Comparison of ENCODE assay signal across 24 cellular contexts in genomic region chr1:24933468-24933867, GRCh38. TPM values are rescaled to one million over a fixed set of nuclear protein-coding genes. Genes with fewer than 3 reads are reported as not detected.
DNase-seq lines count a peak whose midpoint lies in the region; ATAC-seq, FAIRE-seq and TF ChIP-seq lines count a peak whose summit lies in the region.
"Had no signal": no experiment of that assay in that cellular context is flagged by ENCODE, and none has a peak within 500 bp of the region (broad histone marks: within the 10 kb centered on the region; RNA-seq: fewer than 3 reads in every experiment).

No MANE protein-coding gene starts in this region.

- H3K4me1 ChIP-seq in IMR-90 (ENCODE audit: control insufficient read depth, insufficient read depth, low read length) (peaks cover 2% of the 10 kb centered on the region; the same call in 1 of the 2 replicates), GM12878 (ENCODE audit: control insufficient read depth, insufficient read depth, low read length) (peaks cover 52% of the 10 kb centered on the region), gastroesophageal sphincter (peaks cover 0 to 42% (median 23%) of the 10 kb centered on the region in 3 donors)

- H3K27ac Mint-ChIP-seq in activated T-cell treated with anti-CD3 and anti-CD28 coated beads, Interleukin-2, amount 50 U/mL, for 72 hours: no peak overlapping the region
- H3K27ac Mint-ChIP-seq in stimulated activated effector memory CD8-positive, alpha-beta T cell treated with anti-CD3 and anti-CD28 coated beads, Interleukin-12 subunit alpha, Interleukin-12 subunit beta, amount 100 ng/mL, for 72 hours: peak overlapping the region; percentile 86

- H4K5ac ChIP-seq in IMR-90 (ENCODE audit: low read depth, low read length): no peak overlapping the region

- H3K4me2 ChIP-seq in IMR-90 (ENCODE audit: low read depth, low read length): no peak overlapping the region
- peak overlapping the region; percentile 21 for H3K4me2 ChIP-seq in GM12878 (ENCODE audit: control insufficient read depth, insufficient read depth)

- TF ChIP-seq RAD21 in IMR-90 (IDR thresholded peaks at IDR 0.05; ENCODE audit: low read length) (no peak), GM12878 (IDR thresholded peaks at IDR 0.05; ENCODE audit: insufficient read depth, low read depth, low read length) (no peak)

- H2AK9ac ChIP-seq in IMR-90 (replicated peaks; ENCODE audit: low read depth, low read length, poor library complexity): no peak overlapping the region

- BruUV-seq in IMR-90 (replicated peaks; lab: Mats Ljungman, UMichigan) (no TSS peak), GM12878 (replicated peaks; lab: Mats Ljungman, UMichigan) (no TSS peak)

- no peak for TF ChIP-seq CTCF in IMR-90 (conservative IDR thresholded peaks at IDR 0.05; ENCODE audit: low read depth, low read length)
- TF ChIP-seq CTCF in GM12878 (IDR thresholded peaks at IDR 0.05 in 2 of 3, conservative IDR thresholded peaks at IDR 0.05 in 1 of 3; ENCODE audit: control insufficient read depth in 2 of 3, extremely low read depth in 1 of 3, insufficient read depth in 1 of 3, low read depth in 3 of 3, low read length in 3 of 3): no peak
- no peak for TF ChIP-seq CTCF in gastroesophageal sphincter (IDR thresholded peaks at IDR 0.05)

- no peaks in the 10 kb centered on the region for H3K27me3 Mint-ChIP-seq in activated T-cell treated with anti-CD3 and anti-CD28 coated beads, Interleukin-2, amount 50 U/mL, for 72 hours (ENCODE audit: low read depth)

- H3K56ac ChIP-seq in IMR-90 (ENCODE audit: extremely low read depth, insufficient read depth, low read length): no peak overlapping the region

- H2BK5ac ChIP-seq in IMR-90 (ENCODE audit: low read depth, low read length, poor library complexity, severe bottlenecking): no peak overlapping the region

- no peak for FAIRE-seq in GM12878 (lab: Jason Lieb, UNC)
- FAIRE-seq in urothelium cell line (lab: Jason Lieb, UNC): no peak
- FAIRE-seq: TTC549 had no signal

- 0 out of 2 replicates have a peak overlapping the region, but pooled peaks have one; percentile 49 for H2BK20ac ChIP-seq in IMR-90 (ENCODE audit: low read depth, low read length)

- H3K36me3 ChIP-seq in IMR-90 (ENCODE audit: control insufficient read depth, insufficient read depth, low read length): no peaks in the 10 kb centered on the region
- H3K36me3 ChIP-seq in GM12878 (ENCODE audit: control insufficient read depth in 2 of 2, insufficient read depth in 2 of 2, low read length in 1 of 2): peaks cover 9 to 20% of the 10 kb centered on the region in 2 experiments; a peak in 3 of 4 replicates
- H3K36me3 ChIP-seq in gastroesophageal sphincter: no peaks in the 10 kb centered on the region
- H3K36me3 ChIP-seq: cardiac muscle cell had no signal

- in situ Hi-C loops in IMR-90 (cut with MboI; ENCODE audit: low sequenced_read_pairs) (loop anchor here (5.0 to 10.0 kb wide), 2 partner anchors 169 to 271 kb away; no protein-coding TSS in a partner anchor), GM12878 (cut with MboI) (no loop called here)

- dilution Hi-C loops in IMR-90 (cut with HindIII; ENCODE audit: low sequenced_read_pairs, unreplicated experiment): no loop called here

- ATAC-seq in activated T-cell treated with anti-CD3 and anti-CD28 coated beads, Interleukin-2, amount 50 U/mL, for 72 hours (replicated peaks in 1 of 2): no peak
- ATAC-seq in IMR-90 (ENCODE audit: low read depth): no peak
- no peak for ATAC-seq in GM12878
- no peak for ATAC-seq in stimulated activated effector memory CD8-positive, alpha-beta T cell treated with anti-CD3 and anti-CD28 coated beads, Interleukin-12 subunit alpha, Interleukin-12 subunit beta, amount 100 ng/mL, for 72 hours
- no peak for ATAC-seq in gastroesophageal sphincter
- ATAC-seq: CD8-positive, alpha-beta T cell; mucosa of descending colon had no signal

- H3K27ac ChIP-seq in IMR-90 (ENCODE audit: insufficient read depth, low read length) (no peak overlapping the region), GM12878 (ENCODE audit: control insufficient read depth, insufficient read depth) (0 out of 2 replicates have a peak overlapping the region, but pooled peaks have one; percentile 6), gastroesophageal sphincter (no peak overlapping the region)
- H3K27ac ChIP-seq: cardiac muscle cell, dorsolateral prefrontal cortex, HL-60 had no signal

- H3K9me1 ChIP-seq in IMR-90 (ENCODE audit: insufficient read depth, low read length): no peaks in the 10 kb centered on the region

- H2BK15ac ChIP-seq in IMR-90 (ENCODE audit: low read depth, low read length): no peak overlapping the region

- H3K4me3 Mint-ChIP-seq in activated T-cell treated with anti-CD3 and anti-CD28 coated beads, Interleukin-2, amount 50 U/mL, for 72 hours: peak overlapping the region; percentile 80 to 85
- H3K4me3 Mint-ChIP-seq in stimulated activated effector memory CD8-positive, alpha-beta T cell treated with anti-CD3 and anti-CD28 coated beads, Interleukin-12 subunit alpha, Interleukin-12 subunit beta, amount 100 ng/mL, for 72 hours: peak overlapping the region; percentile 67

- DNase-seq in activated T-cell treated with anti-CD3 and anti-CD28 coated beads, Interleukin-2, amount 50 U/mL, for 72 hours: no peak
- DNase-seq in activated T-cell treated with anti-CD3 and anti-CD28 coated beads, Interleukin-2, amount 50 U/mL, for 48 hours: no peak
- no peak for DNase-seq in IMR-90
- no peak for DNase-seq in GM12878 (ENCODE audit: low read depth, low spot score)
- no peak for DNase-seq in stimulated activated effector memory CD8-positive, alpha-beta T cell treated with anti-CD3 and anti-CD28 coated beads, Interleukin-12 subunit alpha, Interleukin-12 subunit beta, amount 100 ng/mL, for 72 hours (ENCODE audit: low spot score in 2 of 2)
- DNase-seq in iPS-NIHi11 (ENCODE audit: low spot score): no peak
- DNase-seq in urothelium cell line (ENCODE audit: low spot score): no peak
- DNase-seq: ACHN; activated T-cell treated with anti-CD3 and anti-CD28 coated beads, Interleukin-2, amount 50 U/mL, for 1 hour; amygdala; CD8-positive, alpha-beta T cell; dorsolateral prefrontal cortex; GF-D8; MM.1S; NCI-H146; NCI-H2171; NCI-H526 treated with DMSO at 0.1 percent for 48 hours; occipital lobe; retina had no signal

- no peak overlapping the region; the same call in 1 of the 2 replicates for H2AK5ac ChIP-seq in IMR-90 (ENCODE audit: low read depth, low read length)

- no peak overlapping the region for H3K18ac ChIP-seq in IMR-90 (ENCODE audit: low read depth, low read length)

- CTCF ChIA-PET in IMR-90 (lab: Yijun Ruan, JAX) (interaction anchor here (1.1 to 1.2 kb wide), 2 partner anchors 11 to 167 kb away, joined by 3 read pairs; no protein-coding TSS in a partner anchor), GM12878 (lab: Yijun Ruan, JAX) (interaction anchor here (0.9 to 20.9 kb wide), 14 partner anchors 7 to 169 kb away, joined by 3 to 314 read pairs (median 8); no protein-coding TSS in a partner anchor)

- H2BK120ac ChIP-seq in IMR-90 (ENCODE audit: low read depth, low read length): no peak overlapping the region

- no peak overlapping the region; the same call in 1 of the 2 replicates for H3K4ac ChIP-seq in IMR-90 (ENCODE audit: low read depth, low read length)

- no peak overlapping the region for H3K14ac ChIP-seq in IMR-90 (replicated peaks; ENCODE audit: low read depth, low read length)

- peaks cover under 1% of the 10 kb centered on the region; the same call in 1 of the 2 replicates for H3K9me3 ChIP-seq in IMR-90 (ENCODE audit: control insufficient read depth, insufficient read depth, low read length)
- no peaks in the 10 kb centered on the region for H3K9me3 ChIP-seq in GM12878 (replicated peaks; ENCODE audit: control insufficient read depth, insufficient read depth, low read length)
- peaks cover 0 to 3% (median 0%) of the 10 kb centered on the region in 3 donors for H3K9me3 ChIP-seq in gastroesophageal sphincter
- H3K9me3 ChIP-seq: mucosa of descending colon had no signal

- H3K36me3 Mint-ChIP-seq in activated T-cell treated with anti-CD3 and anti-CD28 coated beads, Interleukin-2, amount 50 U/mL, for 72 hours (ENCODE audit: insufficient read depth in 2 of 2): peaks cover 5 to 23% of the 10 kb centered on the region in 2 donors
- peaks cover 95% of the 10 kb centered on the region for H3K36me3 Mint-ChIP-seq in stimulated activated effector memory CD8-positive, alpha-beta T cell treated with anti-CD3 and anti-CD28 coated beads, Interleukin-12 subunit alpha, Interleukin-12 subunit beta, amount 100 ng/mL, for 72 hours

- intact Hi-C loops in IMR-90 (cut with micrococcal nuclease): loop anchor here (2.0 kb wide), 1 partner anchor 271 kb away; no protein-coding TSS in a partner anchor
- intact Hi-C loops in GM12878 (cut with micrococcal nuclease; ENCODE audit: unreplicated experiment): loop anchor here (5.0 kb wide), 1 partner anchor 86 kb away; no protein-coding TSS in a partner anchor

- H3K23ac ChIP-seq in IMR-90 (ENCODE audit: low read depth, low read length): no peak overlapping the region

- TF ChIP-seq EP300 in GM12878 (IDR thresholded peaks at IDR 0.05; ENCODE audit: borderline replicate concordance in 1 of 2, control insufficient read depth in 1 of 2, low read depth in 2 of 2, low read length in 2 of 2): no peak
- TF ChIP-seq EP300 in gastroesophageal sphincter (IDR thresholded peaks at IDR 0.05): no peak

- no peak overlapping the region for H2AFZ ChIP-seq in IMR-90 (replicated peaks; ENCODE audit: low read length, poor library complexity)
- H2AFZ ChIP-seq in GM12878 (ENCODE audit: control insufficient read depth, low read depth, low read length): no peak overlapping the region

- H4K8ac ChIP-seq in IMR-90 (ENCODE audit: low read depth in 2 of 2, low read length in 2 of 2): no peak overlapping the region

- H3K27me3 ChIP-seq in IMR-90 (ENCODE audit: control insufficient read depth, insufficient read depth, low read length) (peaks cover 68% of the 10 kb centered on the region), GM12878 (replicated peaks in 1 of 2; ENCODE audit: control insufficient read depth in 2 of 2, insufficient read depth in 2 of 2, low read length in 1 of 2) (no peaks in the 10 kb centered on the region), gastroesophageal sphincter (peaks cover 77% of the 10 kb centered on the region)

- SMC1A ChIA-PET in GM12878 (lab: Charles Lee; ENCODE audit: uncharacterized antibody, unreplicated experiment): interaction anchor here (0.6 to 23.9 kb wide), 11 partner anchors 8 to 273 kb away, joined by 3 to 391 read pairs (median 7); no protein-coding TSS in a partner anchor

- no peaks in the 10 kb centered on the region for H3K9me3 Mint-ChIP-seq in activated T-cell treated with anti-CD3 and anti-CD28 coated beads, Interleukin-2, amount 50 U/mL, for 72 hours
- no peaks in the 10 kb centered on the region for H3K9me3 Mint-ChIP-seq in stimulated activated effector memory CD8-positive, alpha-beta T cell treated with anti-CD3 and anti-CD28 coated beads, Interleukin-12 subunit alpha, Interleukin-12 subunit beta, amount 100 ng/mL, for 72 hours
- H3K9me3 Mint-ChIP-seq: CD8-positive, alpha-beta T cell had no signal

- WGBS in IMR-90 (ENCODE audit: extremely low coverage in 2 of 2, insufficient read length in 1 of 2), 2 experiments: 100% methylated on average over 1 of the region's 12 CpGs; no CpG with 5 or more reads in 1 of the 2 experiments
- WGBS in GM12878 (ENCODE audit: insufficient coverage, insufficient replicate concordance, low lambda C conversion rate, missing lambda C conversion rate): 85% methylated on average over 12 of the region's 12 CpGs
- 20 to 60% methylated on average over 1 to 2 of the region's 12 CpGs for WGBS in gastroesophageal sphincter (ENCODE audit: low coverage in 1 of 2), 2 donors

- POLR2A ChIA-PET in IMR-90 (lab: Charles Lee; ENCODE audit: unreplicated experiment) (interaction anchor here (0.6 kb wide), 1 partner anchor 170 kb away, joined by 5 read pairs; no protein-coding TSS in a partner anchor), GM12878 (lab: Charles Lee) (interaction anchor here (0.6 to 3.0 kb wide), 12 partner anchors 10 to 299 kb away, joined by 3 to 15 read pairs (median 6); partner anchors contain the start of gene SYF2)

- RAD21 ChIA-PET in GM12878 (lab: Charles Lee; ENCODE audit: unreplicated experiment): interaction anchor here (0.6 to 7.3 kb wide), 11 partner anchors 14 to 272 kb away, joined by 3 to 99 read pairs (median 14); no protein-coding TSS in a partner anchor

- H4K91ac ChIP-seq in IMR-90 (ENCODE audit: insufficient read depth, low read depth, low read length): peak overlapping the region; percentile 54

- H4K20me1 ChIP-seq in IMR-90 (ENCODE audit: insufficient read depth, low read length) (peaks cover 11% of the 10 kb centered on the region), GM12878 (ENCODE audit: control insufficient read depth, insufficient read depth) (peaks cover 3% of the 10 kb centered on the region; the same call in 1 of the 2 replicates)

- H3K79me1 ChIP-seq in IMR-90 (ENCODE audit: low read depth in 1 of 2, low read length in 2 of 2): no peaks in the 10 kb centered on the region

- TF ChIP-seq POLR2A in IMR-90 (IDR thresholded peaks at IDR 0.05; ENCODE audit: low read depth, low read length): no peak
- TF ChIP-seq POLR2A in GM12878 (IDR thresholded peaks at IDR 0.05; ENCODE audit: low read depth, low read length): no peak
- TF ChIP-seq POLR2A in gastroesophageal sphincter (IDR thresholded peaks at IDR 0.05): no peak

- H3K4me3 ChIP-seq in IMR-90 (ENCODE audit: insufficient read depth, low read depth, low read length) (no peak overlapping the region), GM12878 (0 out of 2 replicates have a peak overlapping the region, but pooled peaks have one; percentile 14), gastroesophageal sphincter (no peak overlapping the region)
- H3K4me3 ChIP-seq: cardiac muscle cell, dorsolateral prefrontal cortex, mucosa of descending colon had no signal

- H3K9ac ChIP-seq in IMR-90 (ENCODE audit: low read depth, low read length) (no peak overlapping the region), GM12878 (ENCODE audit: control insufficient read depth, insufficient read depth, low read length) (no peak overlapping the region)

- H3K4me1 Mint-ChIP-seq in activated T-cell treated with anti-CD3 and anti-CD28 coated beads, Interleukin-2, amount 50 U/mL, for 72 hours (ENCODE audit: low read depth): peaks cover 76% of the 10 kb centered on the region
- H3K4me1 Mint-ChIP-seq in stimulated activated effector memory CD8-positive, alpha-beta T cell treated with anti-CD3 and anti-CD28 coated beads, Interleukin-12 subunit alpha, Interleukin-12 subunit beta, amount 100 ng/mL, for 72 hours: peaks cover 54% of the 10 kb centered on the region

- H3K79me2 ChIP-seq in GM12878 (ENCODE audit: control insufficient read depth, insufficient read depth, low read length): peaks cover 98% of the 10 kb centered on the region

RNA-seq across cellular contexts. Expression of gene RUNX3, which starts 3.4 kb away (rescaled TPM):
- 100 to 1,000 TPM; 254 to 298 TPM for total RNA-seq in activated T-cell treated with anti-CD3 and anti-CD28 coated beads, Interleukin-2, amount 50 U/mL, for 72 hours
- total RNA-seq in IMR-90 (2012; rRNA removed) (not detected in 2 replicates), GM12878 (2014; rRNA removed) (25.8 and 33.5 TPM in 2 replicates), GM12878 (2014; rRNA removed; fragmentation: Illumina TruSeq; extraction: Trizol) (18.4 and 19.0 TPM in 2 replicates), GM12878 (2021) (148 and 151 TPM in 2 replicates), gastroesophageal sphincter (1 to 10 TPM in 2 of 4 donors, under 1 TPM in 2; 0.62 to 2.0 (median 1.3) TPM)
- polyA plus RNA-seq in IMR-90 (2012; rRNA removed) (0.07 TPM in 2 replicates), GM12878 (2011; rRNA removed) (15.0 and 25.8 TPM in 2 replicates), GM12878 (2014; fragmentation: Illumina TruSeq; extraction: Trizol) (48.8 and 61.7 TPM in 2 replicates), GM12878 (2014; fragmentation: Nextera tagmentation; extraction: Ambion mirVana) (10 to 100 TPM; 21.6 to 26.3 TPM), GM12878 (2014; rRNA removed) (64.7 and 79.6 TPM in 2 replicates), GM12878 (2016; fragmentation: Nextera tagmentation; extraction: Ambion mirVana) (10 to 100 TPM; 29.3 to 34.0 TPM)
- polyA plus RNA-seq in IMR-90 (2012; cell fraction: cytosol; rRNA removed): 0.01 and 0.04 TPM in 2 replicates
- polyA plus RNA-seq in IMR-90 (2012; cell fraction: nucleus; rRNA removed; ENCODE audit: low replicate concordance): 0.02 TPM in 1 of 2 replicates, not detected in the other
- total RNA-seq in GM12878 (2013; cell fraction: nucleolus; rRNA removed): 101 and 106 TPM in 2 replicates
- polyA plus RNA-seq in GM12878 (2011; ENCODE audit: low read depth): 44.1 TPM
- 45.6 and 51.9 TPM in 2 replicates for polyA plus RNA-seq in GM12878 (2011; cell fraction: cytosol; rRNA removed)
- 72.8 and 112 TPM in 2 replicates for polyA plus RNA-seq in GM12878 (2011; cell fraction: nucleus; rRNA removed)
- 91.6 and 104 TPM in 2 replicates for polyA plus RNA-seq in GM12878 (2012)
- 20.0 and 31.7 TPM in 2 replicates for polyA minus RNA-seq in GM12878 (2011; rRNA and poly(A)+ RNA removed)
- polyA minus RNA-seq in GM12878 (2011; cell fraction: cytosol; rRNA and poly(A)+ RNA removed): 30.6 and 47.6 TPM in 2 replicates
- polyA minus RNA-seq in GM12878 (2011; cell fraction: nucleus; rRNA and poly(A)+ RNA removed): 30.8 and 46.2 TPM in 2 replicates
- total RNA-seq: cardiac muscle cell had no signal
- polyA plus RNA-seq: cardiac muscle cell had no signal

Comparison
In these comparisons a context has a peak if more than half of its experiments do, and no peak if none do; other contexts are left out.
1. RNA of gene RUNX3, which starts 3.4 kb away (total RNA-seq): 254 to 298 TPM in activated T-cell treated with anti-CD3 and anti-CD28 coated beads, Interleukin-2, amount 50 U/mL, for 72 hours and 18.4 to 151 TPM in GM12878; 0.62 to 2.0 TPM in gastroesophageal sphincter and not detected in IMR-90; every median in the first group is over 4 times any median in the second.